In genomic region chr15:45157056-45157455, GRCh38 we compare ENCODE assay signal across 14 cellular contexts. TPM values are rescaled to one million over a fixed set of nuclear protein-coding genes. Genes with fewer than 3 reads are reported as not detected.
DNase-seq lines count a peak whose midpoint lies in the region; ATAC-seq and TF ChIP-seq lines count a peak whose summit lies in the region.
"Had no signal": no experiment of that assay in that cellular context is flagged by ENCODE, and none has a peak within 500 bp of the region (broad histone marks: within the 10 kb centered on the region; RNA-seq: fewer than 3 reads in every experiment).

No MANE protein-coding gene starts in this region.

- peaks cover 13% of the 10 kb centered on the region for H3K4me1 Mint-ChIP-seq in activated T-helper 1 cell treated with anti-CD3 and anti-CD28 coated beads, Interleukin-12 subunit alpha, Interleukin-12 subunit beta, Interleukin-2, Interleukin-4 antibody, amounts not matched to agents 30 ng/mL and 10 ng/mL and 1 ng/mL, durations not matched to agents 14 hours and 24 hours and 36 hours (ENCODE audit: low read depth)
- H3K4me1 Mint-ChIP-seq in stimulated activated memory B cell treated with anti-CD40 and anti-IgM and Interleukin-4, amounts not matched to agents 10 μg/mL and 1 μg/mL and 100 μg/mL, for 72 hours = peaks cover 16% of the 10 kb centered on the region

- H3K4me3 Mint-ChIP-seq in activated T-helper 1 cell treated with anti-CD3 and anti-CD28 coated beads, Interleukin-12 subunit alpha, Interleukin-12 subunit beta, Interleukin-2, Interleukin-4 antibody, amounts not matched to agents 30 ng/mL and 10 ng/mL and 1 ng/mL, durations not matched to agents 14 hours and 24 hours and 36 hours = no peak overlapping the region
- no peak overlapping the region for H3K4me3 Mint-ChIP-seq in stimulated activated memory B cell treated with anti-CD40 and anti-IgM and Interleukin-4, amounts not matched to agents 10 μg/mL and 1 μg/mL and 100 μg/mL, for 72 hours
- H3K4me3 Mint-ChIP-seq: T-helper 2 cell treated with Interferon-gamma antibody and Interleukin-4, amounts not matched to agents 5 μg/mL and 100 μg/mL, for 36 hours had no signal

- no peaks in the 10 kb centered on the region for H3K9me3 Mint-ChIP-seq in activated T-helper 1 cell treated with anti-CD3 and anti-CD28 coated beads, Interleukin-12 subunit alpha, Interleukin-12 subunit beta, Interleukin-2, Interleukin-4 antibody, amounts not matched to agents 30 ng/mL and 10 ng/mL and 1 ng/mL, durations not matched to agents 14 hours and 24 hours and 36 hours
- no peaks in the 10 kb centered on the region for H3K9me3 Mint-ChIP-seq in stimulated activated memory B cell treated with anti-CD40 and anti-IgM and Interleukin-4, amounts not matched to agents 10 μg/mL and 1 μg/mL and 100 μg/mL, for 72 hours
- H3K9me3 Mint-ChIP-seq: T-helper 2 cell treated with Interferon-gamma antibody and Interleukin-4, amounts not matched to agents 5 μg/mL and 100 μg/mL, for 36 hours had no signal

- H3K4me3 ChIP-seq in fibroblast of pulmonary artery (replicated peaks; ENCODE audit: low read depth, low read length) = no peak overlapping the region
- H3K4me3 ChIP-seq: right atrium auricular region, transverse colon had no signal

- peak; percentile 83 for DNase-seq in GM03348 (ENCODE audit: low spot score)
- peak; percentile 83 for DNase-seq in fibroblast of pulmonary artery (ENCODE audit: low read depth)
- DNase-seq in substantia nigra (lab: John Stamatoyannopoulos, UW) = no peak
- no peak for DNase-seq in SKM-1 treated with dmso at 0.1 percent for 144 hours (lab: John Stamatoyannopoulos, UW; ENCODE audit: unreplicated experiment)
- DNase-seq in activated T-helper 1 cell treated with anti-CD3 and anti-CD28 coated beads, Interleukin-12 subunit alpha, Interleukin-12 subunit beta, Interleukin-2, Interleukin-4 antibody, amounts not matched to agents 30 ng/mL and 10 ng/mL and 1 ng/mL, durations not matched to agents 14 hours and 24 hours and 36 hours (ENCODE audit: low spot score) = no peak
- no peak for DNase-seq in Ammon's horn (ENCODE audit: low spot score)
- DNase-seq: DMS53, H7, NCI-H510A treated with DMSO at 0.1 percent for 48 hours, transverse colon had no signal

- H3K27me3 Mint-ChIP-seq in activated T-helper 1 cell treated with anti-CD3 and anti-CD28 coated beads, Interleukin-12 subunit alpha, Interleukin-12 subunit beta, Interleukin-2, Interleukin-4 antibody, amounts not matched to agents 30 ng/mL and 10 ng/mL and 1 ng/mL, durations not matched to agents 14 hours and 24 hours and 36 hours (ENCODE audit: insufficient read depth) = no peaks in the 10 kb centered on the region
- no peaks in the 10 kb centered on the region for H3K27me3 Mint-ChIP-seq in stimulated activated memory B cell treated with anti-CD40 and anti-IgM and Interleukin-4, amounts not matched to agents 10 μg/mL and 1 μg/mL and 100 μg/mL, for 72 hours

- ATAC-seq in stimulated activated memory B cell treated with anti-CD40 and anti-IgM and Interleukin-4, amounts not matched to agents 10 μg/mL and 1 μg/mL and 100 μg/mL, for 72 hours = no peak

- no peak for TF ChIP-seq CTCF in fibroblast of pulmonary artery (IDR thresholded peaks at IDR 0.05; ENCODE audit: low read length, missing control alignments)

- no peak overlapping the region for H3K27ac Mint-ChIP-seq in activated T-helper 1 cell treated with anti-CD3 and anti-CD28 coated beads, Interleukin-12 subunit alpha, Interleukin-12 subunit beta, Interleukin-2, Interleukin-4 antibody, amounts not matched to agents 30 ng/mL and 10 ng/mL and 1 ng/mL, durations not matched to agents 14 hours and 24 hours and 36 hours
- H3K27ac Mint-ChIP-seq in stimulated activated memory B cell treated with anti-CD40 and anti-IgM and Interleukin-4, amounts not matched to agents 10 μg/mL and 1 μg/mL and 100 μg/mL, for 72 hours = no peak overlapping the region

- intact Hi-C loops in activated T-helper 1 cell treated with anti-CD3 and anti-CD28 coated beads, Interleukin-12 subunit alpha, Interleukin-12 subunit beta, Interleukin-2, Interleukin-4 antibody, amounts not matched to agents 30 ng/mL and 10 ng/mL and 1 ng/mL, durations not matched to agents 14 hours and 24 hours and 36 hours (cut with micrococcal nuclease) = no loop called here

- H3K36me3 Mint-ChIP-seq in activated T-helper 1 cell treated with anti-CD3 and anti-CD28 coated beads, Interleukin-12 subunit alpha, Interleukin-12 subunit beta, Interleukin-2, Interleukin-4 antibody, amounts not matched to agents 30 ng/mL and 10 ng/mL and 1 ng/mL, durations not matched to agents 14 hours and 24 hours and 36 hours (ENCODE audit: low read depth) = peaks cover 6% of the 10 kb centered on the region
- H3K36me3 Mint-ChIP-seq in stimulated activated memory B cell treated with anti-CD40 and anti-IgM and Interleukin-4, amounts not matched to agents 10 μg/mL and 1 μg/mL and 100 μg/mL, for 72 hours = peaks cover 26% of the 10 kb centered on the region

- H3K27ac ChIP-seq in angular gyrus (ENCODE audit: low read depth, low read length) = peak overlapping the region; percentile 82
- H3K27ac ChIP-seq in substantia nigra (ENCODE audit: low read depth, low read length, poor library complexity, severe bottlenecking) = peak overlapping the region; percentile 81
- H3K27ac ChIP-seq: right atrium auricular region, transverse colon had no signal

RNA-seq across cellular contexts. Expression of gene DUOX1, which starts 27.3 kb away (rescaled TPM):
- total RNA-seq in activated T-helper 1 cell treated with anti-CD3 and anti-CD28 coated beads, Interleukin-12 subunit alpha, Interleukin-12 subunit beta, Interleukin-2, Interleukin-4 antibody, amounts not matched to agents 30 ng/mL and 10 ng/mL and 1 ng/mL, durations not matched to agents 14 hours and 24 hours and 36 hours = 0.10 and 0.13 TPM in 2 replicates

RNA-seq across cellular contexts. Expression of gene DUOXA1, which starts 27.4 kb away (rescaled TPM):
- 0.37 TPM in 1 of 2 replicates, not detected in the other for total RNA-seq in activated T-helper 1 cell treated with anti-CD3 and anti-CD28 coated beads, Interleukin-12 subunit alpha, Interleukin-12 subunit beta, Interleukin-2, Interleukin-4 antibody, amounts not matched to agents 30 ng/mL and 10 ng/mL and 1 ng/mL, durations not matched to agents 14 hours and 24 hours and 36 hours
- total RNA-seq: H7 had no signal

RNA-seq across cellular contexts. Expression of gene SHF, which starts 30.7 kb away (rescaled TPM):
- total RNA-seq in activated T-helper 1 cell treated with anti-CD3 and anti-CD28 coated beads, Interleukin-12 subunit alpha, Interleukin-12 subunit beta, Interleukin-2, Interleukin-4 antibody, amounts not matched to agents 30 ng/mL and 10 ng/mL and 1 ng/mL, durations not matched to agents 14 hours and 24 hours and 36 hours = 14.5 and 16.3 TPM in 2 replicates

RNA-seq across cellular contexts. Expression of gene DUOXA2, which starts 42.9 kb away (rescaled TPM):
- not detected in 2 replicates for total RNA-seq in activated T-helper 1 cell treated with anti-CD3 and anti-CD28 coated beads, Interleukin-12 subunit alpha, Interleukin-12 subunit beta, Interleukin-2, Interleukin-4 antibody, amounts not matched to agents 30 ng/mL and 10 ng/mL and 1 ng/mL, durations not matched to agents 14 hours and 24 hours and 36 hours
- total RNA-seq: H7, right atrium auricular region had no signal

RNA-seq across cellular contexts. Expression of gene DUOX2, which starts 43.1 kb away (rescaled TPM):
- not detected in 2 replicates for total RNA-seq in activated T-helper 1 cell treated with anti-CD3 and anti-CD28 coated beads, Interleukin-12 subunit alpha, Interleukin-12 subunit beta, Interleukin-2, Interleukin-4 antibody, amounts not matched to agents 30 ng/mL and 10 ng/mL and 1 ng/mL, durations not matched to agents 14 hours and 24 hours and 36 hours
- total RNA-seq: H7 had no signal

Comparison
In these comparisons a context has a peak if more than half of its experiments do, and no peak if none do; other contexts are left out.
1. DNase-seq: peak in GM03348 (single experiment) and fibroblast of pulmonary artery (single experiment); none in substantia nigra (0 of 49), SKM-1 treated with dmso at 0.1 percent for 144 hours (single experiment), activated T-helper 1 cell treated with anti-CD3 and anti-CD28 coated beads, Interleukin-12 subunit alpha, Interleukin-12 subunit beta, Interleukin-2, Interleukin-4 antibody, amounts not matched to agents 30 ng/mL and 10 ng/mL and 1 ng/mL, durations not matched to agents 14 hours and 24 hours and 36 hours (single experiment) and Ammon's horn (single experiment).